Comparison of ENCODE assay signal across 2 cellular contexts in genomic region chr20:63472159-63472811, GRCh38.
TF ChIP-seq lines count a peak whose summit lies in the region.

KCNQ2 (minus strand) TSS chr20:63472655; CDS start chr20:63472463, 192 bp downstream.

TF ChIP-seq in HCT116, 20 proteins besides CTCF, POLR2A, EP300 and RAD21:
- TF ChIP-seq ATF3 (IDR thresholded peaks at IDR 0.05) (no peak), EZH2phosphoT487 (IDR thresholded peaks at IDR 0.05; ENCODE audit: borderline replicate concordance) (no peak), ZFX (IDR thresholded peaks at IDR 0.05) (peak; percentile 71; the same call in 1 of the 2 replicates), ELF1 (IDR thresholded peaks at IDR 0.05; ENCODE audit: borderline replicate concordance, low read depth) (no peak), POLR2AphosphoS5 (IDR thresholded peaks at IDR 0.05; ENCODE audit: low read depth, low read length) (peak; percentile 73), SIN3A (IDR thresholded peaks at IDR 0.05; ENCODE audit: low read depth) (no peak), EGR1 (IDR thresholded peaks at IDR 0.05; ENCODE audit: low read depth) (no peak)

TF ChIP-seq in K562, 482 proteins besides CTCF, POLR2A, EP300 and RAD21:
- no peak for TF ChIP-seq MCM3 (IDR thresholded peaks at IDR 0.05)
- TF ChIP-seq POU5F1 (IDR thresholded peaks at IDR 0.05; ENCODE audit: borderline replicate concordance, low read depth, low read length, partially characterized antibody) = no peak
- TF ChIP-seq ZBTB7A (IDR thresholded peaks at IDR 0.05; ENCODE audit: borderline replicate concordance, control insufficient read depth, low read depth, low read length) = peak; percentile 49; the same call in 1 of the 2 replicates
